14 cellular contexts compared by ENCODE assay signal in genomic region chr5:173594061-173594460, GRCh38. TPM values are rescaled to one million over a fixed set of nuclear protein-coding genes. Genes with fewer than 3 reads are reported as not detected.
DNase-seq lines count a peak whose midpoint lies in the region; ATAC-seq and TF ChIP-seq lines count a peak whose summit lies in the region.
"Had no signal": no experiment of that assay in that cellular context is flagged by ENCODE, and none has a peak within 500 bp of the region (broad histone marks: within the 10 kb centered on the region; RNA-seq: fewer than 3 reads in every experiment).

No MANE protein-coding gene starts in this region.

- no peaks in the 10 kb centered on the region for H3K27me3 ChIP-seq in GM23248 (replicated peaks; ENCODE audit: insufficient read depth)
- no peaks in the 10 kb centered on the region for H3K27me3 ChIP-seq in brain microvascular endothelial cell (replicated peaks)
- H3K27me3 ChIP-seq in osteoblast (ENCODE audit: insufficient read depth, low read length) = no peaks in the 10 kb centered on the region

- H3K27ac ChIP-seq in GM23248 = 0 out of 2 replicates have a peak overlapping the region, but pooled peaks have one; percentile 12
- H3K27ac ChIP-seq in brain microvascular endothelial cell = no peak overlapping the region
- H3K27ac ChIP-seq in osteoblast (ENCODE audit: low read depth, low read length) = peak overlapping the region; percentile 59

- no peaks in the 10 kb centered on the region for H4K20me1 ChIP-seq in GM23248 (ENCODE audit: insufficient read depth)
- H4K20me1 ChIP-seq in osteoblast (ENCODE audit: insufficient read depth, low read length) = no peaks in the 10 kb centered on the region

- 61 to 76% methylated on average over 3 of the region's 3 CpGs for WGBS in GM23248 (ENCODE audit: low coverage in 1 of 2, low lambda C conversion rate in 2 of 2, missing lambda C conversion rate in 2 of 2), 2 experiments

- H3K36me3 ChIP-seq in GM23248 (ENCODE audit: low read depth) (no peaks in the 10 kb centered on the region), brain microvascular endothelial cell (replicated peaks) (no peaks in the 10 kb centered on the region), osteoblast (ENCODE audit: insufficient read depth, low read length) (no peaks in the 10 kb centered on the region)

- no peaks in the 10 kb centered on the region for H3K9me3 ChIP-seq in GM23248 (ENCODE audit: low read depth)
- peaks cover 7% of the 10 kb centered on the region for H3K9me3 ChIP-seq in osteoblast (ENCODE audit: low read depth, low read length)

- H2AFZ ChIP-seq in GM23248 (no peak overlapping the region), osteoblast (ENCODE audit: low read length) (no peak overlapping the region)

- peaks cover 7% of the 10 kb centered on the region; the same call in 1 of the 2 replicates for H3F3A ChIP-seq in GM23248 (ENCODE audit: insufficient read depth)

- peaks cover 11% of the 10 kb centered on the region for H3K4me1 ChIP-seq in GM23248 (ENCODE audit: insufficient read depth)
- H3K4me1 ChIP-seq in osteoblast (ENCODE audit: insufficient read depth, low read length) = peaks cover 28% of the 10 kb centered on the region

- H3K9me2 ChIP-seq in GM23248 (ENCODE audit: insufficient read depth) = no peaks in the 10 kb centered on the region

- DNase-seq in AG08395 (ENCODE audit: low spot score) (peak; percentile 15), GM23248 (peak; percentile 55), brain microvascular endothelial cell (peak; percentile 27), osteoblast (ENCODE audit: insufficient read length, low spot score, missing footprints) (peak; percentile 95), NCI-H774 (lab: John Stamatoyannopoulos, UW) (no peak), SIG-M5 (lab: John Stamatoyannopoulos, UW) (no peak), RKO (ENCODE audit: low spot score) (no peak)
- DNase-seq: 8988T; C1 segment of cervical spinal cord; CD4-positive, alpha-beta T cell; DMS79; GF-D8; HCEC 1CT had no signal

- H3K9ac ChIP-seq in GM23248 = no peak overlapping the region

- H3K4me2 ChIP-seq in GM23248 (ENCODE audit: unreplicated experiment) (no peak overlapping the region), osteoblast (ENCODE audit: insufficient read depth, low read length) (no peak overlapping the region)

- TF ChIP-seq CTCF in brain microvascular endothelial cell (IDR thresholded peaks at IDR 0.05; ENCODE audit: low read depth, low read length, missing control alignments) (no peak), osteoblast (IDR thresholded peaks at IDR 0.05; ENCODE audit: extremely low read depth, low read depth, low read length) (no peak)

- no peak for ATAC-seq in GM18502 (IDR thresholded peaks at IDR 0.05; ENCODE audit: poor library complexity, unreplicated experiment)

- in situ Hi-C loops in GM23248 (cut with MboI) (loop anchor here (25.0 kb wide), 1 partner anchor 432 kb away; no protein-coding TSS in a partner anchor), brain microvascular endothelial cell (cut with HindIII; ENCODE audit: low pct_ligation_motif_present, low sequenced_read_pairs) (no loop called here)

- H3K79me2 ChIP-seq in GM23248 (ENCODE audit: insufficient read depth) (no peaks in the 10 kb centered on the region), osteoblast (ENCODE audit: insufficient read depth, low read length) (no peaks in the 10 kb centered on the region)

- H3K4me3 ChIP-seq in GM23248 = no peak overlapping the region
- H3K4me3 ChIP-seq in brain microvascular endothelial cell (ENCODE audit: low read depth, low read length) = no peak overlapping the region
- no peak overlapping the region for H3K4me3 ChIP-seq in osteoblast (ENCODE audit: insufficient read depth, low read length)

RNA-seq across cellular contexts. Expression of gene BOD1, which starts 22.4 kb away (rescaled TPM):
- total RNA-seq in GM23248 (2014; rRNA removed; shearing (Covaris generic)) = 48.1 and 51.4 TPM in 2 replicates
- 64.3 and 66.1 TPM in 2 replicates for polyA plus RNA-seq in GM23248 (2016; fragmentation: Nextera tagmentation; extraction: Ambion mirVana)
- 90.5 and 91.6 TPM in 2 replicates for total RNA-seq in osteoblast

Comparison
In these comparisons a context has a peak if more than half of its experiments do, and no peak if none do; other contexts are left out.
1. DNase-seq: peak in AG08395 (single experiment), GM23248 (single experiment), brain microvascular endothelial cell (single experiment) and osteoblast (single experiment); none in NCI-H774 (single experiment), SIG-M5 (single experiment) and RKO (single experiment).